ENCODE assay signal across 25 cellular contexts in the genomic region with DNA sequence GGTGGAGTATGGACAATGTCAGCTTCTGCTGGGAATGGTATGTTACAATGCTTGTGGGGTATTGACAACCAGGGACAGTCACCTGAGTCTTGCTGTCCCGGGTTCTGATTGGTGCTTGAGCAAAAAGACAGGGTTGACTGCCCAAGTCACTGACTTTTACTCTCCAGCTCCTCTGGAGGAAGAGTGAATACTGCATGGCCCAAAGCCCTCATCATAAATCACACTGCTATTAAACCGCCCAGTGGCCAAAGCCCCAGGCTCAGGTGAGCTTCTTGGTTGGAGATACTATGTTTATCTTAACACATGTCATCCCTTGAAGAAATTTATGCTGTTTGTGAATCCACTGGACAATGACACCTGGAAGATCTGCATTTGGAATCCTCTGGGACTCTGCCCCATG.
"Had no signal": no experiment of that assay in that cellular context is flagged by ENCODE, and none has a peak within 500 bp of the region (broad histone marks: within the 10 kb centered on the region; RNA-seq: fewer than 3 reads in every experiment).

No MANE protein-coding gene starts in this region.

- H3K4me2 ChIP-seq: KMS-11 had no signal

- ATAC-seq: SK-N-SH treated with all-trans-retinoic acid at 6 μM for 48 hours had no signal

- H3K4me3 ChIP-seq: breast epithelium, Peyer's patch, SJSA1 had no signal

- H3K4me1 ChIP-seq: breast epithelium, Peyer's patch, SJSA1 had no signal

- H3K27ac ChIP-seq: breast epithelium, KMS-11, Peyer's patch, SJSA1 had no signal

- H3K27me3 ChIP-seq: breast epithelium, Peyer's patch, SJSA1 had no signal

- H3K9ac ChIP-seq: KMS-11 had no signal

- H3K36me3 ChIP-seq: breast epithelium, Peyer's patch, SJSA1 had no signal

- H3K9me3 ChIP-seq: breast epithelium, Peyer's patch, SJSA1 had no signal

- DNase-seq: activated B cell treated with CpG ODN at 0.5 μM for 24 hours; activated CD4-positive, alpha-beta memory T cell treated with anti-CD3 and anti-CD28 coated beads, Interleukin-2, amount 10 ng/mL, durations not matched to agents 7 days and 5 days; activated CD4-positive, alpha-beta T cell treated with anti-CD3 and anti-CD28 coated beads, Interleukin-2, amount 50 U/mL, for 1 hour; activated CD8-positive, alpha-beta memory T cell treated with anti-CD3 and anti-CD28 coated beads, Interleukin-2, amount 50 U/mL, for 4 hours; activated naive CD4-positive, alpha-beta T cell treated with anti-CD3 and anti-CD28 coated beads, Interleukin-2, amount 50 U/mL, for 16 hours; activated naive CD8-positive, alpha-beta T cell treated with anti-CD3 and anti-CD28 coated beads, Interleukin-2, amount 10 ng/mL, durations not matched to agents 7 days and 5 days; aorta; caudate nucleus; NCI-H1092; NCI-H1417; NCI-H1930; NCI-H2171; NCI-H2227 treated with DMSO at 0.1 percent for 48 hours; NCI-H446 treated with DMSO at 0.1 percent for 48 hours; NCI-H526; NCI-H774; NK-92 treated with Interleukin-12 subunit alpha and Interleukin-12 subunit beta, amount 100 ng/mL, for 24 hours; OCI-M1; Peyer's patch; SHP77; SW 1271 had no signal
